In the genomic region with DNA sequence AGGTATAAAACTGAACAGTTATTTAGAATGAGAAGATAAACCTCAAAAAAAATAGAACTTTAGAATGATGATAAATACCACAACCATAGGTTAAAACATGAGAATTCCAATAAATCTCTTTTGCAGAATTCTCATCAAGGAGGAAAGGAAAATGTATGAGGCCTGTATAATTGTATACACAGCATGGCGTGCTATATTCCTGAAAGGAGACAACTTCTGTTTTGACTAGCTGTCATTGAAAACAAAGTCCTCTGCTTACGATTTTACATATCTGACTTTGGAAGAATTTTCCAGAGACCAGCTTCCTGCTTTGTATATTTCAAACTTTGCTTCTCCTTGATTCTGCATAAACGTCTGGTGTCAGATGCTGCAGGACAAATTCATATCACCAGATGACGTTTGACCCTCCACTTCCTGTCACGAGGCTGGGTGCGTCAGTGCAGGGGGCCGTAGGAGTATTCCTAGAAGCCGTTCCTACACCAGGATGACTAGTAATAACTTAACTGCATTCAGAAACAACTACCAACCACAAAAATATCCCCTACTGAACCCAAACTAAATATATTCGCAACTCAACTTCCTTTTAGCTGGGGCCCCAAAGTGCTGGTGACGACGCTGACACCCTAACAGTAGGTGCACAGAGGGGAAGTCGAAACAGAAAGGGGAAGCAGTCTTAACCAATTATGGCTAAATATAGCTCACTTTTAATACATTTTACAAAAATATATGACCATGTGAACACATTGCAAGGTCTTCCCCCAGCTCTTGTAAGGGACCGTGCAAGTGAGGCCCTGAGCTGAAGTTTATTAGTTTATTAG, we compare ENCODE assay signal across 8 cellular contexts.
A peak's percentile ranks its signal among the peaks of the same experiment; 100 is the strongest.
DNase-seq lines count a peak whose midpoint lies in the region; ATAC-seq and TF ChIP-seq lines count a peak whose summit lies in the region.

No MANE protein-coding gene starts in this region.

- DNase-seq in SKM-1 (lab: John Stamatoyannopoulos, UW; ENCODE audit: unreplicated experiment) (peak; percentile 98), osteocyte (ENCODE audit: extremely low spot score, unreplicated experiment) (no peak), DMS153 treated with DMSO at 0.1 percent for 48 hours (lab: John Stamatoyannopoulos, UW; ENCODE audit: unreplicated experiment) (no peak), breast epithelium (ENCODE audit: low spot score in 2 of 2) (no peak), NCI-H748 (lab: John Stamatoyannopoulos, UW; ENCODE audit: unreplicated experiment) (no peak)
- peak; percentile 80 for DNase-seq in activated naive CD4-positive, alpha-beta T cell treated with anti-CD3 and anti-CD28 coated beads, Interleukin-2, amount 50 U/mL, for 16 hours

- H3K4me1 Mint-ChIP-seq in osteocyte (ENCODE audit: unreplicated experiment): peaks cover 66% of the 10 kb centered on the region

- H3K36me3 ChIP-seq in breast epithelium: no peaks in the 10 kb centered on the region

- no peaks in the 10 kb centered on the region for H3K27me3 ChIP-seq in breast epithelium

- intact Hi-C loops in breast epithelium (cut with DNase I; ENCODE audit: low total_unique reads): no loop called here

- no peaks in the 10 kb centered on the region for H3K36me3 Mint-ChIP-seq in osteocyte (ENCODE audit: unreplicated experiment)

- H3K4me3 ChIP-seq in breast epithelium: no peak overlapping the region

- H3K4me3 Mint-ChIP-seq in osteocyte (ENCODE audit: unreplicated experiment): no peak overlapping the region

- no peaks in the 10 kb centered on the region for H3K9me3 ChIP-seq in breast epithelium

- H3K9me3 Mint-ChIP-seq in osteocyte (ENCODE audit: unreplicated experiment): no peaks in the 10 kb centered on the region

- ATAC-seq in GM18517 (IDR thresholded peaks at IDR 0.05; ENCODE audit: unreplicated experiment) (peak; percentile 98), HG02938 (IDR thresholded peaks at IDR 0.05; ENCODE audit: unreplicated experiment) (peak; percentile 97)

- peaks cover 0 to 2% of the 10 kb centered on the region in 2 donors for H3K4me1 ChIP-seq in breast epithelium

- TF ChIP-seq CTCF in osteocyte (IDR thresholded peaks at IDR 0.05) (no peak), breast epithelium (IDR thresholded peaks at IDR 0.05) (no peak)

- H3K27ac ChIP-seq in breast epithelium: peak overlapping the region in 1 of 2 donors; percentile 5

- no peaks in the 10 kb centered on the region for H3K27me3 Mint-ChIP-seq in osteocyte (ENCODE audit: unreplicated experiment)

- no peak for TF ChIP-seq POLR2A in breast epithelium (IDR thresholded peaks at IDR 0.05)

- H3K27ac Mint-ChIP-seq in osteocyte (ENCODE audit: unreplicated experiment): peak overlapping the region; percentile 39

Comparison
In these comparisons a context has a peak if more than half of its experiments do, and no peak if none do; other contexts are left out.
1. DNase-seq: peak in SKM-1 (single experiment) and activated naive CD4-positive, alpha-beta T cell treated with anti-CD3 and anti-CD28 coated beads, Interleukin-2, amount 50 U/mL, for 16 hours (single experiment); none in osteocyte (single experiment), DMS153 treated with DMSO at 0.1 percent for 48 hours (single experiment), breast epithelium (0 of 2) and NCI-H748 (single experiment).